Comparison of ENCODE assay signal across 1 cellular context in the genomic region with DNA sequence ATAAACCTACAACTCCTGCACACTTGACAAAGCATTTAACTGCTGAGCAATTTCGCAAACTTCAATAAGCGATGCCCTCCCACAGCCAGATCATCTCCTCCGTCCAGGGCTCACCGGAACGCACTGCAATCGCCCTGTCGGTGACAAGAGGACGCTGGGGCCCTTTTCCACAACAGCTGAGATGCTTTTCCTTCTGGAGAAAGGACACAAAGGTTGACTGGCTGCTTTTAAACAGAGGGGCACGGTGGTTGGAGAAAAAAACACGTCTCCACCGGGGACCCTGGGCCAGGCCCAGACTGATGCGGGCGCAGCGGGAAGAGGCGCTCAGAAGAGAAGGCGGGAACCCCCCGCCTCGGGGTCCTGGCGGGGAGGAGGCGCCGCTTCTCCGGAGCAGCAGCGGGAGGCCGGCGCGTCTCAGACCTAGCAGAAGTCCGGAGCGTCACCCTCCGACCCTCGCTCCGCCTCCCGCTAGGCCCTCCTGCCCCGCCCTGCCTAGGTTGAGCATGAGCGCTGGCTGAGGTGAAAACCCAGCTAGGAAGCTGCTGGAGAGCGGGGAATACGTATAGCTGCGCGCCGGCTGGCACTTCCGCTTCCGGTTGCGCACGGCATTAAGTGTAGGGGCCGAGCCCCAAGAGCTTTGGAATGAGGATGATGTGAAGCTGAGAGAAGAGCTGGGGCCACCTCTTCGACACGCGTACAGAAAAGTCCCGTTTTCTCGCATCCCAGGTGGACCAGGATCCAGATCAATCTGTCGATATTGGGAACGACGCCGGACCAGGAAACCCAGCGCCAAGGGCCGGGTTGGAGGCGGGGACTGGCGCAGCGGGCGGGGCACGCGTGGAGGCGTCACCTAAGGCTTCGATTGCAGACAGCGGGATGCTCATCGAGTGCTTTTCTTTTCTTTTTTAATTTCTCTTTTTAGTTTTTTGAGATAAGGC.
A peak's percentile ranks its signal among the peaks of the same experiment; 100 is the strongest.
TF ChIP-seq lines count a peak whose summit lies in the region.

A gene (minus strand): TSS at position 564 of the 938 bp plus-strand sequence. CDS start 3,788 bp downstream, outside the sequence.

TF ChIP-seq in HepG2, 621 proteins besides CTCF, POLR2A, EP300 and RAD21 (continued from another document and continues in another):
- TF ChIP-seq, protein P1, sequence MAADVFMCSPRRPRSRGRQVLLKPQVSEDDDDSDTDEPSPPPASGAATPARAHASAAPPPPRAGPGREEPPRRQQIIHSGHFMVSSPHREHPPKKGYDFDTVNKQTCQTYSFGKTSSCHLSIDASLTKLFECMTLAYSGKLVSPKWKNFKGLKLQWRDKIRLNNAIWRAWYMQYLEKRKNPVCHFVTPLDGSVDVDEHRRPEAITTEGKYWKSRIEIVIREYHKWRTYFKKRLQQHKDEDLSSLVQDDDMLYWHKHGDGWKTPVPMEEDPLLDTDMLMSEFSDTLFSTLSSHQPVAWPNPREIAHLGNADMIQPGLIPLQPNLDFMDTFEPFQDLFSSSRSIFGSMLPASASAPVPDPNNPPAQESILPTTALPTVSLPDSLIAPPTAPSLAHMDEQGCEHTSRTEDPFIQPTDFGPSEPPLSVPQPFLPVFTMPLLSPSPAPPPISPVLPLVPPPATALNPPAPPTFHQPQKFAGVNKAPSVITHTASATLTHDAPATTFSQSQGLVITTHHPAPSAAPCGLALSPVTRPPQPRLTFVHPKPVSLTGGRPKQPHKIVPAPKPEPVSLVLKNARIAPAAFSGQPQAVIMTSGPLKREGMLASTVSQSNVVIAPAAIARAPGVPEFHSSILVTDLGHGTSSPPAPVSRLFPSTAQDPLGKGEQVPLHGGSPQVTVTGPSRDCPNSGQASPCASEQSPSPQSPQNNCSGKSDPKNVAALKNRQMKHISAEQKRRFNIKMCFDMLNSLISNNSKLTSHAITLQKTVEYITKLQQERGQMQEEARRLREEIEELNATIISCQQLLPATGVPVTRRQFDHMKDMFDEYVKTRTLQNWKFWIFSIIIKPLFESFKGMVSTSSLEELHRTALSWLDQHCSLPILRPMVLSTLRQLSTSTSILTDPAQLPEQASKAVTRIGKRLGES (CRISPR knock-in tag; IDR thresholded peaks at IDR 0.05; ENCODE audit: borderline replicate concordance) = no peak
- TF ChIP-seq AGO2 (optimal IDR thresholded peaks at IDR 0.05; ENCODE audit: low read depth, low read length) = peak; percentile 88
- no peak for TF ChIP-seq HHEX (CRISPR knock-in tag; IDR thresholded peaks at IDR 0.05)
- TF ChIP-seq, protein P2, sequence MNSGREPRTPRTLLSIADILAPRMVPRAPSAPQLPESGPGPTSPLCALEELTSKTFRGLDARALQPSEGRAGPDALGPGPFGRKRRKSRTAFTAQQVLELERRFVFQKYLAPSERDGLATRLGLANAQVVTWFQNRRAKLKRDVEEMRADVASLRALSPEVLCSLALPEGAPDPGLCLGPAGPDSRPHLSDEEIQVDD (CRISPR knock-in tag; IDR thresholded peaks at IDR 0.05; ENCODE audit: borderline replicate concordance) = no peak
- TF ChIP-seq SIN3B (IDR thresholded peaks at IDR 0.05; ENCODE audit: low read length) = peak; percentile 75
- no peak for TF ChIP-seq ZNF780A (CRISPR knock-in tag; IDR thresholded peaks at IDR 0.05)
- TF ChIP-seq, protein P3, sequence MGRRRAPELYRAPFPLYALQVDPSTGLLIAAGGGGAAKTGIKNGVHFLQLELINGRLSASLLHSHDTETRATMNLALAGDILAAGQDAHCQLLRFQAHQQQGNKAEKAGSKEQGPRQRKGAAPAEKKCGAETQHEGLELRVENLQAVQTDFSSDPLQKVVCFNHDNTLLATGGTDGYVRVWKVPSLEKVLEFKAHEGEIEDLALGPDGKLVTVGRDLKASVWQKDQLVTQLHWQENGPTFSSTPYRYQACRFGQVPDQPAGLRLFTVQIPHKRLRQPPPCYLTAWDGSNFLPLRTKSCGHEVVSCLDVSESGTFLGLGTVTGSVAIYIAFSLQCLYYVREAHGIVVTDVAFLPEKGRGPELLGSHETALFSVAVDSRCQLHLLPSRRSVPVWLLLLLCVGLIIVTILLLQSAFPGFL (CRISPR knock-in tag; IDR thresholded peaks at IDR 0.05) = no peak
- TF ChIP-seq, protein P4, sequence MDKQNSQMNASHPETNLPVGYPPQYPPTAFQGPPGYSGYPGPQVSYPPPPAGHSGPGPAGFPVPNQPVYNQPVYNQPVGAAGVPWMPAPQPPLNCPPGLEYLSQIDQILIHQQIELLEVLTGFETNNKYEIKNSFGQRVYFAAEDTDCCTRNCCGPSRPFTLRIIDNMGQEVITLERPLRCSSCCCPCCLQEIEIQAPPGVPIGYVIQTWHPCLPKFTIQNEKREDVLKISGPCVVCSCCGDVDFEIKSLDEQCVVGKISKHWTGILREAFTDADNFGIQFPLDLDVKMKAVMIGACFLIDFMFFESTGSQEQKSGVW (CRISPR knock-in tag; IDR thresholded peaks at IDR 0.05; ENCODE audit: borderline replicate concordance) = no peak
- no peak for TF ChIP-seq ADNP (CRISPR knock-in tag; IDR thresholded peaks at IDR 0.05)
- peak; percentile 46; the same call in 1 of the 2 replicates for TF ChIP-seq ZNF274 (CRISPR knock-in tag; IDR thresholded peaks at IDR 0.05)
- peak; percentile 40; the same call in 1 of the 2 replicates for TF ChIP-seq EED (CRISPR knock-in tag; IDR thresholded peaks at IDR 0.05)
- TF ChIP-seq TAF1 (CRISPR knock-in tag; IDR thresholded peaks at IDR 0.05) = peak; percentile 85
- no peak for TF ChIP-seq ARNTL (CRISPR knock-in tag; IDR thresholded peaks at IDR 0.05)
- TF ChIP-seq JARID2 (CRISPR knock-in tag; IDR thresholded peaks at IDR 0.05; ENCODE audit: insufficient replicate concordance) = peak; percentile 63
- TF ChIP-seq MXI1 (IDR thresholded peaks at IDR 0.05; ENCODE audit: borderline replicate concordance, low read depth, low read length) = peak; percentile 69; the same call in 2 of the 3 replicates
- TF ChIP-seq ZFP82 (CRISPR knock-in tag; IDR thresholded peaks at IDR 0.05; ENCODE audit: borderline replicate concordance) = no peak
- peak; percentile 93 for TF ChIP-seq CCDC6 (CRISPR knock-in tag; IDR thresholded peaks at IDR 0.05)
- TF ChIP-seq, protein P5, sequence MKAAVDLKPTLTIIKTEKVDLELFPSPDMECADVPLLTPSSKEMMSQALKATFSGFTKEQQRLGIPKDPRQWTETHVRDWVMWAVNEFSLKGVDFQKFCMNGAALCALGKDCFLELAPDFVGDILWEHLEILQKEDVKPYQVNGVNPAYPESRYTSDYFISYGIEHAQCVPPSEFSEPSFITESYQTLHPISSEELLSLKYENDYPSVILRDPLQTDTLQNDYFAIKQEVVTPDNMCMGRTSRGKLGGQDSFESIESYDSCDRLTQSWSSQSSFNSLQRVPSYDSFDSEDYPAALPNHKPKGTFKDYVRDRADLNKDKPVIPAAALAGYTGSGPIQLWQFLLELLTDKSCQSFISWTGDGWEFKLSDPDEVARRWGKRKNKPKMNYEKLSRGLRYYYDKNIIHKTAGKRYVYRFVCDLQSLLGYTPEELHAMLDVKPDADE (CRISPR knock-in tag; IDR thresholded peaks at IDR 0.05) = no peak
- peak; percentile 74; the same call in 1 of the 2 replicates for TF ChIP-seq ZNF235 (CRISPR knock-in tag; IDR thresholded peaks at IDR 0.05; ENCODE audit: borderline replicate concordance)
- TF ChIP-seq ZNF451 (CRISPR knock-in tag; IDR thresholded peaks at IDR 0.05) = 0 out of 2 replicates have a peak, but pooled peaks have one; percentile 51
- TF ChIP-seq, protein P6, sequence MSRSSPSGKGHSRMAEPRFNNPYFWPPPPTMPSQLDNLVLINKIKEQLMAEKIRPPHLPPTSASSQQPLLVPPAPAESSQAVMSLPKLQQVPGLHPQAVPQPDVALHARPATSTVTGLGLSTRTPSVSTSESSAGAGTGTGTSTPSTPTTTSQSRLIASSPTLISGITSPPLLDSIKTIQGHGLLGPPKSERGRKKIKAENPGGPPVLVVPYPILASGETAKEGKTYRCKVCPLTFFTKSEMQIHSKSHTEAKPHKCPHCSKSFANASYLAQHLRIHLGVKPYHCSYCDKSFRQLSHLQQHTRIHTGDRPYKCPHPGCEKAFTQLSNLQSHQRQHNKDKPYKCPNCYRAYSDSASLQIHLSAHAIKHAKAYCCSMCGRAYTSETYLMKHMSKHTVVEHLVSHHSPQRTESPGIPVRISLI (CRISPR knock-in tag; IDR thresholded peaks at IDR 0.05; ENCODE audit: borderline replicate concordance) = peak; percentile 43; the same call in 1 of the 2 replicates
- TF ChIP-seq DMAP1 (CRISPR knock-in tag; IDR thresholded peaks at IDR 0.05) = peak; percentile 77; the same call in 1 of the 2 replicates
- TF ChIP-seq ZNF383 (CRISPR knock-in tag; IDR thresholded peaks at IDR 0.05; ENCODE audit: borderline replicate concordance) = no peak
- no peak for TF ChIP-seq MAFG (CRISPR knock-in tag; IDR thresholded peaks at IDR 0.05)
- TF ChIP-seq SOX6 (IDR thresholded peaks at IDR 0.05) = no peak
- peak; percentile 80 for TF ChIP-seq SOX6 (CRISPR knock-in tag; IDR thresholded peaks at IDR 0.05)
- TF ChIP-seq HNRNPLL (IDR thresholded peaks at IDR 0.05; ENCODE audit: low read depth, low read length, poor library complexity, severe bottlenecking) = peak; percentile 90
- peak; percentile 78 for TF ChIP-seq CBFB (CRISPR knock-in tag; IDR thresholded peaks at IDR 0.05)
- peak; percentile 93 for TF ChIP-seq ELF3 (CRISPR knock-in tag; IDR thresholded peaks at IDR 0.05)
- peak; percentile 71 for TF ChIP-seq FOSL2 (CRISPR knock-in tag; IDR thresholded peaks at IDR 0.05)
- TF ChIP-seq ETV5 (CRISPR knock-in tag; IDR thresholded peaks at IDR 0.05; ENCODE audit: borderline replicate concordance) = peak; percentile 84
- no peak for TF ChIP-seq ZNF678 (CRISPR knock-in tag; IDR thresholded peaks at IDR 0.05)
- TF ChIP-seq, protein P7, sequence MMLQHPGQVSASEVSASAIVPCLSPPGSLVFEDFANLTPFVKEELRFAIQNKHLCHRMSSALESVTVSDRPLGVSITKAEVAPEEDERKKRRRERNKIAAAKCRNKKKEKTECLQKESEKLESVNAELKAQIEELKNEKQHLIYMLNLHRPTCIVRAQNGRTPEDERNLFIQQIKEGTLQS (CRISPR knock-in tag; IDR thresholded peaks at IDR 0.05) = 0 out of 2 replicates have a peak, but pooled peaks have one; percentile 42
- TF ChIP-seq ZNF850 (CRISPR knock-in tag; conservative IDR thresholded peaks at IDR 0.05) = 0 out of 2 replicates have a peak, but pooled peaks have one; percentile 58
- no peak for TF ChIP-seq ZNF44 (CRISPR knock-in tag; IDR thresholded peaks at IDR 0.05)
- peak in 1 of 2 experiments; percentile 92; a peak in 2 of 4 replicates for TF ChIP-seq KLF16 (CRISPR knock-in tag; IDR thresholded peaks at IDR 0.05)
- TF ChIP-seq PAF1 (CRISPR knock-in tag; IDR thresholded peaks at IDR 0.05) = no peak
- TF ChIP-seq NFE2L1 (CRISPR knock-in tag; IDR thresholded peaks at IDR 0.05; ENCODE audit: borderline replicate concordance) = no peak
- peak; percentile 75; the same call in 1 of the 2 replicates for TF ChIP-seq HDAC2 (CRISPR knock-in tag; IDR thresholded peaks at IDR 0.05)
- no peak for TF ChIP-seq RARG (CRISPR knock-in tag; IDR thresholded peaks at IDR 0.05; ENCODE audit: low read depth)
- no peak for TF ChIP-seq GTF3A (CRISPR knock-in tag; conservative IDR thresholded peaks at IDR 0.05)
- TF ChIP-seq, protein P8, sequence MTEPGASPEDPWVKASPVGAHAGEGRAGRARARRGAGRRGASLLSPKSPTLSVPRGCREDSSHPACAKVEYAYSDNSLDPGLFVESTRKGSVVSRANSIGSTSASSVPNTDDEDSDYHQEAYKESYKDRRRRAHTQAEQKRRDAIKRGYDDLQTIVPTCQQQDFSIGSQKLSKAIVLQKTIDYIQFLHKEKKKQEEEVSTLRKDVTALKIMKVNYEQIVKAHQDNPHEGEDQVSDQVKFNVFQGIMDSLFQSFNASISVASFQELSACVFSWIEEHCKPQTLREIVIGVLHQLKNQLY (CRISPR knock-in tag; IDR thresholded peaks at IDR 0.05) = peak; percentile 43; the same call in 1 of the 2 replicates
- TF ChIP-seq, protein P9, sequence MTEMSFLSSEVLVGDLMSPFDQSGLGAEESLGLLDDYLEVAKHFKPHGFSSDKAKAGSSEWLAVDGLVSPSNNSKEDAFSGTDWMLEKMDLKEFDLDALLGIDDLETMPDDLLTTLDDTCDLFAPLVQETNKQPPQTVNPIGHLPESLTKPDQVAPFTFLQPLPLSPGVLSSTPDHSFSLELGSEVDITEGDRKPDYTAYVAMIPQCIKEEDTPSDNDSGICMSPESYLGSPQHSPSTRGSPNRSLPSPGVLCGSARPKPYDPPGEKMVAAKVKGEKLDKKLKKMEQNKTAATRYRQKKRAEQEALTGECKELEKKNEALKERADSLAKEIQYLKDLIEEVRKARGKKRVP (CRISPR knock-in tag; IDR thresholded peaks at IDR 0.05) = peak in 1 of 2 experiments; percentile 17; a peak in 1 of 4 replicates
- TF ChIP-seq CBX5 (CRISPR knock-in tag; IDR thresholded peaks at IDR 0.05; ENCODE audit: borderline replicate concordance) = peak; percentile 91; the same call in 1 of the 2 replicates
- TF ChIP-seq ZNF136 (CRISPR knock-in tag; IDR thresholded peaks at IDR 0.05; ENCODE audit: low read depth) = 0 out of 2 replicates have a peak, but pooled peaks have one; percentile 22
- TF ChIP-seq RFX5 (IDR thresholded peaks at IDR 0.05; ENCODE audit: low read depth, low read length) = 0 out of 2 replicates have a peak, but pooled peaks have one; percentile 37
- TF ChIP-seq PHF8 (CRISPR knock-in tag; IDR thresholded peaks at IDR 0.05) = peak; percentile 88
